ENCODE assay signal across 22 cellular contexts in genomic region chr11:37390566-37390965, GRCh38.
"Had no signal": no experiment of that assay in that cellular context is flagged by ENCODE, and none has a peak within 500 bp of the region (broad histone marks: within the 10 kb centered on the region; RNA-seq: fewer than 3 reads in every experiment).

No MANE protein-coding gene starts in this region.

- H3K4me1 Mint-ChIP-seq: immature natural killer cell, mesothelial cell of epicardium had no signal

- H3K79me2 ChIP-seq: hepatocyte had no signal

- H3K27ac Mint-ChIP-seq: immature natural killer cell, mesothelial cell of epicardium had no signal

- H3K4me1 ChIP-seq: esophagus muscularis mucosa, foreskin keratinocyte, gastroesophageal sphincter, heart left ventricle, left lung, lower lobe of right lung had no signal

- H2AFZ ChIP-seq: hepatocyte had no signal

- H3K27me3 ChIP-seq: dorsolateral prefrontal cortex, esophagus muscularis mucosa, foreskin keratinocyte, gastroesophageal sphincter, heart left ventricle, hepatocyte, left lung had no signal

- ATAC-seq: foreskin keratinocyte, gastroesophageal sphincter, heart left ventricle, left colon, left lung, left ventricle myocardium superior, lower lobe of right lung, mucosa of descending colon had no signal

- H3K4me2 ChIP-seq: hepatocyte had no signal

- H3K4me3 ChIP-seq: coronary artery, dorsolateral prefrontal cortex, esophagus muscularis mucosa, gastroesophageal sphincter, heart left ventricle, hepatocyte, left lung, lower lobe of right lung, mucosa of descending colon had no signal

- H3K4me3 Mint-ChIP-seq: immature natural killer cell, mesothelial cell of epicardium had no signal

- H3K36me3 ChIP-seq: esophagus muscularis mucosa, gastroesophageal sphincter, heart left ventricle, left lung, lower lobe of right lung had no signal

- DNase-seq: dermis blood vessel endothelial cell; dorsolateral prefrontal cortex; effector CD4-positive, alpha-beta T cell; effector memory CD4-positive, alpha-beta T cell; foreskin keratinocyte; heart left ventricle; hypothalamus; immature natural killer cell; islet precursor cell; kidney; kidney glomerular epithelial cell; left colon; left lung; left ventricle myocardium superior; lower lobe of right lung; mesenchymal stem cell; mucosa of descending colon had no signal

- H3K27ac ChIP-seq: coronary artery, dorsolateral prefrontal cortex, esophagus muscularis mucosa, foreskin keratinocyte, gastroesophageal sphincter, heart left ventricle, hepatocyte, left lung, lower lobe of right lung had no signal
